ENCODE assay signal across 8 cellular contexts in the genomic region with DNA sequence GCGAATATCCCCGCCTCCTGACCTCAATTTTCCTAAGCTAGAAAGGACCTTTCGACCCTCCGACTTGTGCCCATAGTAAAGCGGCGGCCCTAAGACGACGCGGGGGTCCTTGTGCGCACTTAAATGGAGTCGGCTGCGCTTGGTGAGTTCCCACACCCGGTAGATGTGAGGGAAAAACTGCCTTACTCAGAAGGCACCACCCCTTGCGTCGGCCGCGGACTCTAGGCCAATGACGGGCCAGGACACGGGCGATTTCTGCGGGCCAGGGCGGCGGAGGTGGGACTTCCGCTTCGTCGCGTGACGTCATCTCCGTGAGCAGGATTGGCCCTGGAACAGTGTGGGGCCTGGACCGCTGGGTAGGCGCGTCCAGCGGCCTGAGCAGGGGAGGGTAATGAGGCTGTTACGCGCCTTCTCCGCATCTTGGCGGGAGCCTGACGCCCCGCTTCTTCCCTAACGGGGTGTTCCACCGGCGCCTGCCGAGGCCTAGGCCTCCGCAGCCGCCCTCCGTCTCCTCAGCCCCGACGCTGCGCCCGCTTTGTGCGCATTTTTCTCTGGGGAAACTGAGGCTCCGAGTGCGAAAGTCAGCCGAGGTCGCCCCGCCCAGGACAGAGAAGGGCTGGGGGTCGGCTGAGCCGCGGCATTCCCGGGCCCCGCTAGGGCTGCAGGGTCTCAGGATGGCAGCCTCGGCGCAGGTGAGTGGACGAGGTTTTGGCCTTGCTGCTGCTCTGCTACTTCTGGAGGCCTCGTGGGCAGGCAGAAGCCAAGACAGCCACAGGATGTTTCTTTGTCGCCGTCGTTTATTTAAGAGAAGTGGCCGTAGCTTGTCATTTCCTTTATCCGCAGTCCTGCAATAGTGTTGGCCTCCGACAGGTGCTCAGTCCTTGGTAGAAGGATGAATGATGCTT. TPM values are rescaled to one million over a fixed set of nuclear protein-coding genes. Genes with fewer than 3 reads are reported as not detected.
DNase-seq lines count a peak whose midpoint lies in the region; ATAC-seq, FAIRE-seq and TF ChIP-seq lines count a peak whose summit lies in the region.

A gene (plus strand): TSS at position 293 of the 905 bp plus-strand sequence. CDS start 382 bp downstream, at position 675.

- H3K14ac ChIP-seq in H1 (ENCODE audit: insufficient read length): no peak within 1 kb of the TSS

- peaks cover 22% of the 10 kb centered on the region for H3K36me3 Mint-ChIP-seq in memory B cell

- H3K4me1 ChIP-seq in H1 (replicated peaks in 1 of 4; ENCODE audit: control insufficient read depth in 3 of 4, insufficient read depth in 4 of 4, low read length in 3 of 4): peaks cover 0 to 2% (median under 1%) of the 10 kb centered on the region in 4 experiments; a peak in 3 of 7 replicates

- H3K4ac ChIP-seq in H1 (replicated peaks; ENCODE audit: insufficient read length, low read depth, low read length): no peak within 1 kb of the TSS

- no peak within 1 kb of the TSS for H3K23ac ChIP-seq in H1 (ENCODE audit: insufficient read length)

- H3K23me2 ChIP-seq in H1 (ENCODE audit: low read depth, low read length): peaks cover 7% of the 10 kb centered on the region

- TF ChIP-seq RAD21 in H1 (IDR thresholded peaks at IDR 0.05 in 1 of 2, conservative IDR thresholded peaks at IDR 0.05 in 1 of 2; ENCODE audit: low read depth in 2 of 2, low read length in 2 of 2): no peak

- peaks cover 6% of the 10 kb centered on the region for H3K9me3 Mint-ChIP-seq in memory B cell

- no peak within 1 kb of the TSS for H2AK5ac ChIP-seq in H1 (ENCODE audit: low read depth, low read length)

- H3K27me3 Mint-ChIP-seq in memory B cell: peaks cover 4% of the 10 kb centered on the region

- H2BK12ac ChIP-seq in H1 (ENCODE audit: low read depth, low read length): no peak within 1 kb of the TSS

- peak within 1 kb of the TSS; percentile 98 for H3K27ac Mint-ChIP-seq in memory B cell

- H3K4me3 ChIP-seq in H1 (ENCODE audit: extremely low read depth in 1 of 4, insufficient read depth in 2 of 4, low read depth in 3 of 4, low read length in 4 of 4): peak within 1 kb of the TSS; percentile 81 to 90 (median 87)

- peaks cover 12% of the 10 kb centered on the region for H3K79me1 ChIP-seq in H1 (ENCODE audit: low read depth, low read length)

- H3K27me3 ChIP-seq in H1 (replicated peaks in 1 of 4; ENCODE audit: control insufficient read depth in 3 of 4, extremely low read depth in 1 of 4, insufficient read depth in 3 of 4, low read length in 3 of 4): no peaks in the 10 kb centered on the region; a peak in 3 of 7 replicates

- no peak within 1 kb of the TSS for H3K56ac ChIP-seq in H1 (replicated peaks; ENCODE audit: insufficient read length, low read depth, low read length)

- peak; percentile 80 to 93 for TF ChIP-seq POLR2A in H1 (IDR thresholded peaks at IDR 0.05; ENCODE audit: control extremely low read depth in 1 of 2, low read depth in 2 of 2, low read length in 2 of 2)

- H3K9me3 ChIP-seq in H1 (ENCODE audit: insufficient read depth in 2 of 2, low read depth in 1 of 2, low read length in 1 of 2): no peaks in the 10 kb centered on the region

- H3K36me3 ChIP-seq in H1 (ENCODE audit: control insufficient read depth in 2 of 4, insufficient read depth in 4 of 4, low read length in 3 of 4): peaks cover 5 to 18% (median 13%) of the 10 kb centered on the region in 4 experiments; a peak in 6 of 8 replicates

- no peak within 1 kb of the TSS for H3K18ac ChIP-seq in H1 (ENCODE audit: extremely low read depth, low read length)

- peak within 1 kb of the TSS; percentile 58 for H4K5ac ChIP-seq in H1 (ENCODE audit: insufficient read length, low read depth, low read length)

- H4K91ac ChIP-seq in H1 (replicated peaks; ENCODE audit: insufficient read length, low read length): no peak within 1 kb of the TSS

- H2BK15ac ChIP-seq in H1 (ENCODE audit: low read length): no peak within 1 kb of the TSS

- H2BK5ac ChIP-seq in H1 (ENCODE audit: low read depth, low read length): no peak within 1 kb of the TSS; the same call in 1 of the 2 replicates

- peak within 1 kb of the TSS; percentile 78 for H3K27ac ChIP-seq in H1 (ENCODE audit: low read depth, low read length)

- H3K79me2 ChIP-seq in H1 (ENCODE audit: control insufficient read depth in 1 of 2, insufficient read depth in 2 of 2, low read length in 2 of 2): peaks cover 11 to 29% of the 10 kb centered on the region in 2 experiments

- peak; percentile 66 for FAIRE-seq in H1 (lab: Jason Lieb, UNC)

- WGBS in H1 (ENCODE audit: extremely low coverage in 1 of 2, insufficient coverage in 1 of 2, insufficient read length in 1 of 2, insufficient replicate concordance in 2 of 2, low coverage in 1 of 2, low lambda C conversion rate in 2 of 2, missing lambda C conversion rate in 1 of 2), 2 experiments: 2% methylated on average over 66 of the region's 71 CpGs; no CpG with 5 or more reads in 1 of the 2 experiments

- H2AFZ ChIP-seq in H1 (ENCODE audit: low read length): peak within 1 kb of the TSS; percentile 22; the same call in 1 of the 2 replicates

- H3K4me2 ChIP-seq in H1 (ENCODE audit: insufficient read depth in 1 of 2, low read depth in 2 of 2, low read length in 2 of 2): peak within 1 kb of the TSS; percentile 87 to 89

- CTCF ChIA-PET in H1 (lab: Charles Lee; ENCODE audit: partially characterized antibody): interaction anchor here (1.5 kb wide), 1 partner anchor 11 kb away, joined by 3 read pairs; no protein-coding TSS in a partner anchor

- no peak for TF ChIP-seq EP300 in H1 (IDR thresholded peaks at IDR 0.05; ENCODE audit: borderline replicate concordance in 1 of 2, low read depth in 2 of 2, low read length in 2 of 2)

- peak within 1 kb of the TSS; percentile 81 to 83 (median 82) for H3K9ac ChIP-seq in H1 (replicated peaks in 1 of 4; ENCODE audit: extremely low read depth in 1 of 4, low read depth in 3 of 4, low read length in 3 of 4)

- ATAC-seq in GM21360 (IDR thresholded peaks at IDR 0.05; ENCODE audit: unreplicated experiment): peak; percentile 85
- peak; percentile 92 for ATAC-seq in memory B cell (ENCODE audit: low read depth)

- H2BK120ac ChIP-seq in H1 (replicated peaks; ENCODE audit: low read depth, low read length): no peak within 1 kb of the TSS

- H4K8ac ChIP-seq in H1 (ENCODE audit: extremely low read depth, insufficient read depth, low read length): peak within 1 kb of the TSS; percentile 90; the same call in 1 of the 2 replicates

- DNase-seq in COR-L47 (lab: John Stamatoyannopoulos, UW) (peak; percentile 96), HT-29 (ENCODE audit: low spot score) (peak; percentile 99), NOMO-1 (lab: John Stamatoyannopoulos, UW; ENCODE audit: unreplicated experiment in 2 of 2) (peak; percentile 86 to 93), H1 (ENCODE audit: low read depth in 1 of 2, low spot score in 2 of 2) (peak; percentile 80 to 96), memory B cell (ENCODE audit: low spot score in 2 of 2) (peak; percentile 89 to 90)
- DNase-seq in activated CD8-positive, alpha-beta memory T cell treated with anti-CD3 and anti-CD28 coated beads for 48 hours (ENCODE audit: low read depth in 2 of 3, low spot score in 2 of 3): peak; percentile 77 to 80 (median 80)
- peak; percentile 86 for DNase-seq in stimulated activated CD8-positive, alpha-beta memory T cell treated with anti-CD3 and anti-CD28 coated beads, Interleukin-12 subunit alpha, Interleukin-12 subunit beta, amount 100 ng/mL, for 1 hour (ENCODE audit: low read depth)

- H4K20me1 ChIP-seq in H1 (replicated peaks in 1 of 2; ENCODE audit: control insufficient read depth in 1 of 2, insufficient read depth in 2 of 2, low read length in 2 of 2): peaks cover 0 to 7% of the 10 kb centered on the region in 2 experiments

- H2BK20ac ChIP-seq in H1 (ENCODE audit: low read length): no peak within 1 kb of the TSS

- POLR2A ChIA-PET in H1 (lab: Charles Lee; ENCODE audit: partially characterized antibody): interaction anchor here (0.8 to 1.6 kb wide), 6 partner anchors 9 to 111 kb away, joined by 3 to 5 read pairs (median 4); no protein-coding TSS in a partner anchor

- H3K4me3 Mint-ChIP-seq in memory B cell: peak within 1 kb of the TSS; percentile 97

- TF ChIP-seq CTCF in H1 (IDR thresholded peaks at IDR 0.05; ENCODE audit: control extremely low read depth in 1 of 3, insufficient read depth in 1 of 3, low read depth in 1 of 3, low read length in 3 of 3): no peak

- peaks cover 22% of the 10 kb centered on the region for H3K4me1 Mint-ChIP-seq in memory B cell

TF ChIP-seq in H1, 55 proteins besides CTCF, POLR2A, EP300 and RAD21 (continues in another document):
- TF ChIP-seq, protein P1, sequence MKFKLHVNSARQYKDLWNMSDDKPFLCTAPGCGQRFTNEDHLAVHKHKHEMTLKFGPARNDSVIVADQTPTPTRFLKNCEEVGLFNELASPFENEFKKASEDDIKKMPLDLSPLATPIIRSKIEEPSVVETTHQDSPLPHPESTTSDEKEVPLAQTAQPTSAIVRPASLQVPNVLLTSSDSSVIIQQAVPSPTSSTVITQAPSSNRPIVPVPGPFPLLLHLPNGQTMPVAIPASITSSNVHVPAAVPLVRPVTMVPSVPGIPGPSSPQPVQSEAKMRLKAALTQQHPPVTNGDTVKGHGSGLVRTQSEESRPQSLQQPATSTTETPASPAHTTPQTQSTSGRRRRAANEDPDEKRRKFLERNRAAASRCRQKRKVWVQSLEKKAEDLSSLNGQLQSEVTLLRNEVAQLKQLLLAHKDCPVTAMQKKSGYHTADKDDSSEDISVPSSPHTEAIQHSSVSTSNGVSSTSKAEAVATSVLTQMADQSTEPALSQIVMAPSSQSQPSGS (IDR thresholded peaks at IDR 0.05; ENCODE audit: low read length): peak; percentile 39; the same call in 1 of the 2 replicates
- TF ChIP-seq YY1 (IDR thresholded peaks at IDR 0.05; ENCODE audit: low read depth, low read length) (peak; percentile 74; the same call in 1 of the 2 replicates), GABPA (IDR thresholded peaks at IDR 0.05; ENCODE audit: borderline replicate concordance, insufficient read depth, low read length) (peak; percentile 88; the same call in 1 of the 2 replicates), SAP30 (IDR thresholded peaks at IDR 0.05; ENCODE audit: insufficient read depth, insufficient replicate concordance, low read length) (peak; percentile 62), CREB1 (IDR thresholded peaks at IDR 0.05) (peak; percentile 96), JUN (IDR thresholded peaks at IDR 0.05; ENCODE audit: low read depth, low read length) (peak; percentile 68; the same call in 1 of the 2 replicates)

RNA-seq across cellular contexts. Expression of the gene that starts here (rescaled TPM):
- total RNA-seq in HT-29 (2014; rRNA removed; shearing (Covaris generic)): 5.6 and 6.2 TPM in 2 replicates
- total RNA-seq in H1 (2021; fragmentation: NEBNext Ultra II Directional; extraction: Animal tissue kit (Norgen Biotek cat#: 25700)): 8.7 and 9.0 TPM in 2 replicates
- polyA plus RNA-seq in H1 (2011; rRNA removed): 1.7 and 1.8 TPM in 2 replicates
- polyA plus RNA-seq in H1 (2011; cell fraction: cytosol; rRNA removed): 2.5 TPM
- polyA plus RNA-seq in H1 (2011; cell fraction: nucleus; rRNA removed): 2.0 TPM
- 2.5 to 3.6 TPM (median 2.8 TPM) in 4 replicates for polyA plus RNA-seq in H1 (2012, experiment 1 of 2)
- 0.80 TPM for polyA plus RNA-seq in H1 (2012, experiment 2 of 2)
- polyA plus RNA-seq in H1 (2013, experiment 1 of 2): 2.9 TPM
- polyA plus RNA-seq in H1 (2013, experiment 2 of 2): 2.9 TPM
- 14.6 and 17.9 TPM in 2 replicates for polyA minus RNA-seq in H1 (2011; rRNA and poly(A)+ RNA removed)
- polyA minus RNA-seq in H1 (2011; cell fraction: cytosol; rRNA and poly(A)+ RNA removed): 7.1 TPM
- 7.5 TPM for polyA minus RNA-seq in H1 (2011; cell fraction: nucleus; rRNA and poly(A)+ RNA removed)

Comparison
In these comparisons a context has a peak if more than half of its experiments do, and no peak if none do; other contexts are left out.
1. Peak in every context shown above with its lines: DNase-seq, ATAC-seq, H3K4me3 ChIP-seq and H3K27ac ChIP-seq.